Comparison of ENCODE assay signal across 8 cellular contexts in genomic region chr11:131694526-131695424, GRCh38.
DNase-seq lines count a peak whose midpoint lies in the region; ATAC-seq and TF ChIP-seq lines count a peak whose summit lies in the region.

No MANE protein-coding gene starts in this region.

- in situ Hi-C loops in GM13976 (cut with MboI; ENCODE audit: low sequenced_read_pairs, unreplicated experiment) = no loop called here

- no peaks in the 10 kb centered on the region for H3K36me3 ChIP-seq in WERI-Rb-1

- ATAC-seq in HG02763 (IDR thresholded peaks at IDR 0.05; ENCODE audit: unreplicated experiment) = peak; percentile 89
- ATAC-seq in left colon = peak; percentile 94

- no peak overlapping the region for H3K27ac ChIP-seq in WERI-Rb-1

- DNase-seq in A172 (ENCODE audit: low spot score) = peak; percentile 53
- peak; percentile 86 for DNase-seq in GM13976 (ENCODE audit: low spot score)
- peak; percentile 74 for DNase-seq in NCI-H1092 (lab: John Stamatoyannopoulos, UW)
- peak; percentile 84 for DNase-seq in WERI-Rb-1
- DNase-seq in cerebellar nuclear complex (lab: John Stamatoyannopoulos, UW) = peak; percentile 13 to 88
- peak; percentile 60 to 76 for DNase-seq in left colon
- peak; percentile 16 for DNase-seq in stimulated activated CD4-positive, alpha-beta T cell treated with anti-CD3 and anti-CD28 coated beads, Interleukin-2, amount 100 ng/mL, for 4 hours (ENCODE audit: low read depth)

- intact Hi-C loops in left colon (cut with DNase I, micrococcal nuclease) = no loop called here

- TF ChIP-seq CTCF in GM13976 (IDR thresholded peaks at IDR 0.05; ENCODE audit: borderline replicate concordance, control extremely low read depth, extremely low read depth, insufficient read depth, missing control alignments) (peak; percentile 96), WERI-Rb-1 (IDR thresholded peaks at IDR 0.05; ENCODE audit: low read depth, low read length) (peak; percentile 92)

- peak overlapping the region; percentile 32 for H3K4me3 ChIP-seq in WERI-Rb-1 (ENCODE audit: low read depth, low read length)

- H3K9me3 ChIP-seq in WERI-Rb-1 (ENCODE audit: severe bottlenecking) = no peaks in the 10 kb centered on the region

- H3K27me3 ChIP-seq in WERI-Rb-1 (ENCODE audit: insufficient read depth, low read depth, severe bottlenecking) = no peaks in the 10 kb centered on the region

Comparison
In these comparisons a context has a peak if more than half of its experiments do, and no peak if none do; other contexts are left out.
1. DNase-seq: peak in every context shown above with its lines; median percentile 86 in GM13976; 84 in WERI-Rb-1; 74 in NCI-H1092; 68 in left colon; 53 in A172; 50 in cerebellar nuclear complex; 16 in stimulated activated CD4-positive, alpha-beta T cell treated with anti-CD3 and anti-CD28 coated beads, Interleukin-2, amount 100 ng/mL, for 4 hours.